In genomic region chr10:79414714-79415113, GRCh38 we compare ENCODE assay signal across 25 cellular contexts.
"Had no signal": no experiment of that assay in that cellular context is flagged by ENCODE, and none has a peak within 500 bp of the region (broad histone marks: within the 10 kb centered on the region; RNA-seq: fewer than 3 reads in every experiment).

No MANE protein-coding gene starts in this region.

- FAIRE-seq: astrocyte, colon, pancreas had no signal

- H3K27ac ChIP-seq: brain microvascular endothelial cell, foreskin keratinocyte, left lung, pancreas, right atrium auricular region had no signal

- DNase-seq: activated CD4-positive, alpha-beta memory T cell treated with anti-CD3 and anti-CD28 coated beads for 36 hours; activated CD4-positive, alpha-beta T cell treated with anti-CD3 and anti-CD28 coated beads, Interleukin-2, amount 10 ng/mL, durations not matched to agents 24 days and 14 days; activated CD4-positive, CD25-positive, alpha-beta regulatory T cell treated with anti-CD3 and anti-CD28 coated beads, Interleukin-2, amount 50 U/mL, for 72 hours; activated CD8-positive, alpha-beta memory T cell treated with anti-CD3 and anti-CD28 coated beads, Interleukin-2, amount 50 U/mL, for 4 hours; activated effector memory CD4-positive, alpha-beta T cell treated with anti-CD3 and anti-CD28 coated beads, Interleukin-2, amount 50 U/mL, for 16 hours; activated naive CD4-positive, alpha-beta T cell treated with anti-CD3 and anti-CD28 coated beads, Interleukin-2, amount 10 ng/mL, durations not matched to agents 7 days and 5 days; activated naive CD8-positive, alpha-beta T cell treated with anti-CD3 and anti-CD28 coated beads, Interleukin-2, amount 10 ng/mL, durations not matched to agents 7 days and 5 days; activated T-cell treated with anti-CD3 and anti-CD28 coated beads, Interleukin-2, amount 50 U/mL, for 1 hour; brain microvascular endothelial cell; dermis blood vessel endothelial cell; effector CD4-positive, alpha-beta T cell; foreskin keratinocyte; naive B cell; nephron progenitor cell; stimulated activated CD4-positive, alpha-beta T cell treated with anti-CD3 and anti-CD28 coated beads, Interleukin-2, amount 100 ng/mL, for 48 hours; stimulated activated naive CD4-positive, alpha-beta T cell treated with Interleukin-2 at 50 U/mL for 16 hours; T-helper 17 cell had no signal

- H3K27me3 ChIP-seq: brain microvascular endothelial cell, esophagus muscularis mucosa, heart right ventricle, left lung, pancreas, right atrium auricular region, tibial nerve had no signal

- ATAC-seq: foreskin keratinocyte, heart right ventricle, left lung, pancreas, T-helper 17 cell had no signal

- H3K9me3 ChIP-seq: esophagus muscularis mucosa, heart right ventricle, left lung, pancreas, right atrium auricular region, tibial nerve had no signal

- H3K4me3 ChIP-seq: esophagus muscularis mucosa, heart right ventricle, left lung, pancreas, right atrium auricular region, tibial nerve had no signal

- H3K4me1 ChIP-seq: foreskin keratinocyte, pancreas had no signal
